ENCODE assay signal across 14 cellular contexts in the genomic region with DNA sequence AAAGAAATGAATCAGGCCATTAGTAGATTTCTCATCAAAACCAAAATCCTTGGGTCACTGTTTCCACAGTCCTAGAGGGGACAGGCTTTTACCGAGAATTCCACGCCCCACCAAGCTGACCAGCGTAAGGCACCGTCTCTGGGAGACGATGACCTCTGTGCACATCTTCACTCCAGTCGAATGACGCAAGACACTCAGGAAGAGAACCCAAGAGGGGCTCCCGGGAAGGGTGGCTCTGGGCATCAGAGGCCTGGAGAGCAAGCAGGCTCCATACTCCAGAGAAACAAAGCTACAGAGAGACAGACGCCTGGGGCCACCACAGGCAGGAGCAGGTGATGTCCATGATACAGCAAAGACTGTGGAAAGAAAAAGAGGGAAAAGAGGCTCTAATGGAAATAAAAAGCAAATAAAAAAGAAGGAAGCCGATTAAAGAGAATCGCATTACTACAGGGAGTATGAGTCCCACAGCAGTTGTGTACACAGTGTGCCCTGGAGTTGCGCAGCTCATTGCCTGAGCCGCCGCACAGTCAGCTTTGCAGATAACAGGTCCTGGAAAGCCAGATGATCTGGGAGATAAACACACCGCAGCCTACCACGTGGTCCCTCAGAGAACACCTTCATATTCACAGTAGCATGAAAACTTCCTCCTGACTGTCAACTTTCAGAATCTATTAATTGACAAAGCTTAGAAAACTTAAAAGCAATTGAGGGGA.
DNase-seq lines count a peak whose midpoint lies in the region; ATAC-seq, FAIRE-seq and TF ChIP-seq lines count a peak whose summit lies in the region.
"Had no signal": no experiment of that assay in that cellular context is flagged by ENCODE, and none has a peak within 500 bp of the region (broad histone marks: within the 10 kb centered on the region; RNA-seq: fewer than 3 reads in every experiment).

No MANE protein-coding gene starts in this region.

- intact Hi-C loops in body of pancreas (cut with DNase I): no loop called here
- intact Hi-C loops in spleen (cut with DNase I; ENCODE audit: low total_unique reads): no loop called here

- no peaks in the 10 kb centered on the region for H3K27me3 ChIP-seq in body of pancreas
- H3K27me3 ChIP-seq in spleen (replicated peaks in 1 of 7): peaks cover 0 to 4% (median 0%) of the 10 kb centered on the region in 7 donors

- no peak for TF ChIP-seq CTCF in body of pancreas (IDR thresholded peaks at IDR 0.05)
- TF ChIP-seq CTCF in spleen (IDR thresholded peaks at IDR 0.05 in 8 of 11, conservative IDR thresholded peaks at IDR 0.05 in 3 of 11): no peak
- no peak for TF ChIP-seq CTCF in endothelial cell (IDR thresholded peaks at IDR 0.05; ENCODE audit: unreplicated experiment)

- 40 to 47% methylated on average over 16 of the region's 16 CpGs for WGBS in body of pancreas, 2 donors
- WGBS in spleen, 5 donors: 53 to 63% (median 54%) methylated on average over 16 of the region's 16 CpGs

- no peaks in the 10 kb centered on the region for H3K36me3 Mint-ChIP-seq in activated CD4-positive, alpha-beta T cell treated with anti-CD3 and anti-CD28 coated beads, Interleukin-2, amount 10 ng/mL, durations not matched to agents 7 days and 5 days (ENCODE audit: low read depth)
- H3K36me3 Mint-ChIP-seq in endothelial cell (ENCODE audit: low read depth, unreplicated experiment): peaks cover 25% of the 10 kb centered on the region
- H3K36me3 Mint-ChIP-seq: brain had no signal

- H3K4me1 ChIP-seq in body of pancreas: peaks cover 6% of the 10 kb centered on the region
- H3K4me1 ChIP-seq in spleen: peaks cover 0 to 12% (median 4%) of the 10 kb centered on the region in 6 donors

- POLR2A ChIA-PET in activated CD4-positive, alpha-beta T cell treated with anti-CD3 and anti-CD28 coated beads, Interleukin-2, amount 10 ng/mL, durations not matched to agents 7 days and 5 days (lab: Charles Lee): interaction anchor here (0.7 kb wide), 1 partner anchor 1723 kb away, joined by 3 read pairs; no protein-coding TSS in a partner anchor

- no peaks in the 10 kb centered on the region for H3K9me3 ChIP-seq in body of pancreas
- H3K9me3 ChIP-seq in spleen: no peaks in the 10 kb centered on the region

- no peak overlapping the region for H3K27ac Mint-ChIP-seq in activated CD4-positive, alpha-beta T cell treated with anti-CD3 and anti-CD28 coated beads, Interleukin-2, amount 10 ng/mL, durations not matched to agents 7 days and 5 days
- H3K27ac Mint-ChIP-seq in endothelial cell (ENCODE audit: unreplicated experiment): no peak overlapping the region
- H3K27ac Mint-ChIP-seq: brain had no signal

- ATAC-seq in body of pancreas: peak; percentile 77
- ATAC-seq in GM18867 (IDR thresholded peaks at IDR 0.05; ENCODE audit: unreplicated experiment): no peak

- no peak for FAIRE-seq in RCC 7860 (lab: Jason Lieb, UNC)

- H3K27ac ChIP-seq in body of pancreas (peak overlapping the region in 1 of 4 donors; percentile 19), spleen (no peak overlapping the region)
- H3K27ac ChIP-seq: KMS-11 had no signal

- peak; percentile 15 for DNase-seq in activated CD4-positive, alpha-beta T cell treated with anti-CD3 and anti-CD28 coated beads, Interleukin-2, amount 10 ng/mL, durations not matched to agents 7 days and 5 days
- DNase-seq in activated CD4-positive, alpha-beta T cell treated with anti-CD3 and anti-CD28 coated beads for 4 hours: no peak
- peak; percentile 74 for DNase-seq in NCI-H1417 treated with DMSO at 0.1 percent for 48 hours (lab: John Stamatoyannopoulos, UW)
- peak in 3 of 4 donors; percentile 29 to 43 (median 36) for DNase-seq in body of pancreas
- DNase-seq in spleen: peak; percentile 55
- no peak for DNase-seq in endothelial cell (ENCODE audit: low spot score)
- no peak for DNase-seq in RCC 7860 (ENCODE audit: low spot score)
- DNase-seq: mesendoderm, NCI-H2171, OCI-M1 had no signal

- H3K4me3 ChIP-seq in body of pancreas (no peak overlapping the region), spleen (peak overlapping the region in 1 of 8 donors; percentile 9)
- H3K4me3 ChIP-seq: smooth muscle cell had no signal

- no peaks in the 10 kb centered on the region for H3K9me3 Mint-ChIP-seq in activated CD4-positive, alpha-beta T cell treated with anti-CD3 and anti-CD28 coated beads, Interleukin-2, amount 10 ng/mL, durations not matched to agents 7 days and 5 days
- H3K9me3 Mint-ChIP-seq in endothelial cell (ENCODE audit: unreplicated experiment): peaks cover 56% of the 10 kb centered on the region

- peaks cover 13% of the 10 kb centered on the region for H3K4me1 Mint-ChIP-seq in activated CD4-positive, alpha-beta T cell treated with anti-CD3 and anti-CD28 coated beads, Interleukin-2, amount 10 ng/mL, durations not matched to agents 7 days and 5 days
- no peaks in the 10 kb centered on the region for H3K4me1 Mint-ChIP-seq in endothelial cell (ENCODE audit: unreplicated experiment)

- no peak overlapping the region for H3K4me3 Mint-ChIP-seq in activated CD4-positive, alpha-beta T cell treated with anti-CD3 and anti-CD28 coated beads, Interleukin-2, amount 10 ng/mL, durations not matched to agents 7 days and 5 days
- no peak overlapping the region for H3K4me3 Mint-ChIP-seq in endothelial cell (ENCODE audit: unreplicated experiment)
- H3K4me3 Mint-ChIP-seq: brain had no signal

- CTCF ChIA-PET in activated CD4-positive, alpha-beta T cell treated with anti-CD3 and anti-CD28 coated beads, Interleukin-2, amount 10 ng/mL, durations not matched to agents 7 days and 5 days (lab: Charles Lee): no interaction called here

- H3K36me3 ChIP-seq in body of pancreas (replicated peaks in 1 of 2; ENCODE audit: insufficient read depth in 1 of 2, low read depth in 2 of 2) (no peaks in the 10 kb centered on the region), spleen (no peaks in the 10 kb centered on the region)

- H3K27me3 Mint-ChIP-seq in activated CD4-positive, alpha-beta T cell treated with anti-CD3 and anti-CD28 coated beads, Interleukin-2, amount 10 ng/mL, durations not matched to agents 7 days and 5 days: peaks cover 8% of the 10 kb centered on the region
- H3K27me3 Mint-ChIP-seq in endothelial cell (ENCODE audit: unreplicated experiment): peaks cover 12% of the 10 kb centered on the region

- TF ChIP-seq POLR2A in body of pancreas (IDR thresholded peaks at IDR 0.05): no peak
- TF ChIP-seq POLR2A in spleen (IDR thresholded peaks at IDR 0.05): no peak

Comparison
In these comparisons a context has a peak if more than half of its experiments do, and no peak if none do; other contexts are left out.
1. DNase-seq: peak in activated CD4-positive, alpha-beta T cell treated with anti-CD3 and anti-CD28 coated beads, Interleukin-2, amount 10 ng/mL, durations not matched to agents 7 days and 5 days (single experiment), NCI-H1417 treated with DMSO at 0.1 percent for 48 hours (single experiment), body of pancreas (3 of 4) and spleen (single experiment); none in activated CD4-positive, alpha-beta T cell treated with anti-CD3 and anti-CD28 coated beads for 4 hours (0 of 2), endothelial cell (single experiment) and RCC 7860 (single experiment).